In genomic region chr14:89232366-89233070, GRCh38 we compare ENCODE assay signal across 18 cellular contexts.
"Had no signal": no experiment of that assay in that cellular context is flagged by ENCODE, and none has a peak within 500 bp of the region (broad histone marks: within the 10 kb centered on the region; RNA-seq: fewer than 3 reads in every experiment).

No MANE protein-coding gene starts in this region.

- H3K9me3 ChIP-seq: breast epithelium, pancreas, suprapubic skin, upper lobe of right lung had no signal

- ATAC-seq: pancreas, upper lobe of right lung had no signal

- H3K27ac ChIP-seq: breast epithelium, pancreas, suprapubic skin, upper lobe of right lung had no signal

- H3K4me1 ChIP-seq: breast epithelium, upper lobe of right lung had no signal

- H3K36me3 ChIP-seq: breast epithelium, pancreas, suprapubic skin, upper lobe of right lung had no signal

- H3K27ac Mint-ChIP-seq: activated naive CD8-positive, alpha-beta T cell; memory B cell; T-helper 2 cell treated with Interferon-gamma antibody and Interleukin-4, amounts not matched to agents 5 μg/mL and 100 μg/mL, for 36 hours had no signal

- H3K4me3 Mint-ChIP-seq: activated naive CD8-positive, alpha-beta T cell; memory B cell; neural crest cell; T-helper 2 cell treated with Interferon-gamma antibody and Interleukin-4, amounts not matched to agents 5 μg/mL and 100 μg/mL, for 36 hours had no signal

- H3K4me3 ChIP-seq: breast epithelium, pancreas, suprapubic skin, upper lobe of right lung had no signal

- H3K27me3 Mint-ChIP-seq: activated naive CD8-positive, alpha-beta T cell; memory B cell had no signal

- H3K9me3 Mint-ChIP-seq: memory B cell; neural crest cell; T-helper 2 cell treated with Interferon-gamma antibody and Interleukin-4, amounts not matched to agents 5 μg/mL and 100 μg/mL, for 36 hours had no signal

- H3K27me3 ChIP-seq: breast epithelium, pancreas, suprapubic skin, upper lobe of right lung had no signal

- DNase-seq: activated CD4-positive, alpha-beta T cell treated with anti-CD3 and anti-CD28 coated beads, Interleukin-2, amount 50 U/mL, for 4 hours; activated CD4-positive, CD25-positive, alpha-beta regulatory T cell treated with anti-CD3 and anti-CD28 coated beads, Interleukin-2, amount 50 U/mL, for 72 hours; activated gamma-delta T cell; activated T-cell treated with anti-CD3 and anti-CD28 coated beads, Interleukin-2, amount 50 U/mL, for 1 hour; aorta; foreskin melanocyte; head of caudate nucleus; pancreas; stimulated activated CD4-positive, alpha-beta T cell treated with anti-CD3 and anti-CD28 coated beads, Interleukin-1b, Interleukin-23, amount 100 ng/mL, for 48 hours; stimulated activated naive CD4-positive, alpha-beta T cell; SW 1271; upper lobe of right lung had no signal
